ENCODE assay signal across 10 cellular contexts in genomic region chr19:17654993-17655392, GRCh38. TPM values are rescaled to one million over a fixed set of nuclear protein-coding genes. Genes with fewer than 3 reads are reported as not detected.
DNase-seq lines count a peak whose midpoint lies in the region; ATAC-seq and TF ChIP-seq lines count a peak whose summit lies in the region.
"Had no signal": no experiment of that assay in that cellular context is flagged by ENCODE, and none has a peak within 500 bp of the region (broad histone marks: within the 10 kb centered on the region; RNA-seq: fewer than 3 reads in every experiment).

No MANE protein-coding gene starts in this region.

- TF ChIP-seq CTCF in colonic mucosa (IDR thresholded peaks at IDR 0.05) = no peak

- peaks cover 17% of the 10 kb centered on the region for H3K27me3 Mint-ChIP-seq in stimulated activated naive CD8-positive, alpha-beta T cell treated with anti-CD3 and anti-CD28 coated beads, Interleukin-15, amount 100 ng/mL, for 72 hours
- no peaks in the 10 kb centered on the region for H3K27me3 Mint-ChIP-seq in activated T-helper 1 cell treated with anti-CD3 and anti-CD28 coated beads, Interleukin-12 subunit alpha, Interleukin-12 subunit beta, Interleukin-2, Interleukin-4 antibody, amounts not matched to agents 30 ng/mL and 10 ng/mL and 1 ng/mL, durations not matched to agents 14 hours and 24 hours and 36 hours (ENCODE audit: insufficient read depth)

- DNase-seq in stimulated activated naive CD8-positive, alpha-beta T cell treated with anti-CD3 and anti-CD28 coated beads, Interleukin-15, Interleukin-2, amounts not matched to agents 100 U/mL and 50 U/mL, for 24 hours = peak; percentile 27
- no peak for DNase-seq in stimulated activated naive CD8-positive, alpha-beta T cell treated with anti-CD3 and anti-CD28 coated beads, Interleukin-15, amount 100 ng/mL, for 72 hours
- DNase-seq in LoVo (ENCODE audit: low spot score) (peak; percentile 66), colonic mucosa (peak; percentile 67), midbrain (lab: John Stamatoyannopoulos, UW) (no peak), DMS 273 (lab: John Stamatoyannopoulos, UW; ENCODE audit: unreplicated experiment) (no peak)
- DNase-seq in activated T-helper 1 cell treated with anti-CD3 and anti-CD28 coated beads, Interleukin-12 subunit alpha, Interleukin-12 subunit beta, Interleukin-2, Interleukin-4 antibody, amounts not matched to agents 30 ng/mL and 10 ng/mL and 1 ng/mL, durations not matched to agents 14 hours and 24 hours and 36 hours (ENCODE audit: low spot score) = no peak
- DNase-seq: CD8-positive, alpha-beta memory T cell; NCI-H2171 had no signal

- H3K9me3 ChIP-seq in colonic mucosa = no peaks in the 10 kb centered on the region
- H3K9me3 ChIP-seq: HAP-1 had no signal

- no peak overlapping the region for H3K27ac ChIP-seq in colonic mucosa

- no peaks in the 10 kb centered on the region for H3K4me1 Mint-ChIP-seq in stimulated activated naive CD8-positive, alpha-beta T cell treated with anti-CD3 and anti-CD28 coated beads, Interleukin-15, amount 100 ng/mL, for 72 hours
- no peaks in the 10 kb centered on the region for H3K4me1 Mint-ChIP-seq in activated T-helper 1 cell treated with anti-CD3 and anti-CD28 coated beads, Interleukin-12 subunit alpha, Interleukin-12 subunit beta, Interleukin-2, Interleukin-4 antibody, amounts not matched to agents 30 ng/mL and 10 ng/mL and 1 ng/mL, durations not matched to agents 14 hours and 24 hours and 36 hours (ENCODE audit: low read depth)
- H3K4me1 Mint-ChIP-seq: CD8-positive, alpha-beta memory T cell had no signal

- H3K36me3 ChIP-seq in colonic mucosa = no peaks in the 10 kb centered on the region
- H3K36me3 ChIP-seq: HAP-1 had no signal

- no peaks in the 10 kb centered on the region for H3K27me3 ChIP-seq in colonic mucosa

- no peaks in the 10 kb centered on the region for H3K9me3 Mint-ChIP-seq in stimulated activated naive CD8-positive, alpha-beta T cell treated with anti-CD3 and anti-CD28 coated beads, Interleukin-15, amount 100 ng/mL, for 72 hours
- H3K9me3 Mint-ChIP-seq in activated T-helper 1 cell treated with anti-CD3 and anti-CD28 coated beads, Interleukin-12 subunit alpha, Interleukin-12 subunit beta, Interleukin-2, Interleukin-4 antibody, amounts not matched to agents 30 ng/mL and 10 ng/mL and 1 ng/mL, durations not matched to agents 14 hours and 24 hours and 36 hours = no peaks in the 10 kb centered on the region
- H3K9me3 Mint-ChIP-seq: CD8-positive, alpha-beta memory T cell had no signal

- intact Hi-C loops in colonic mucosa (cut with DNase I) = no loop called here
- intact Hi-C loops in activated T-helper 1 cell treated with anti-CD3 and anti-CD28 coated beads, Interleukin-12 subunit alpha, Interleukin-12 subunit beta, Interleukin-2, Interleukin-4 antibody, amounts not matched to agents 30 ng/mL and 10 ng/mL and 1 ng/mL, durations not matched to agents 14 hours and 24 hours and 36 hours (cut with micrococcal nuclease) = no loop called here

- ATAC-seq in stimulated activated naive CD8-positive, alpha-beta T cell treated with anti-CD3 and anti-CD28 coated beads, Interleukin-15, Interleukin-2, amounts not matched to agents 100 U/mL and 50 U/mL, for 24 hours = no peak
- ATAC-seq in stimulated activated naive CD8-positive, alpha-beta T cell treated with anti-CD3 and anti-CD28 coated beads, Interleukin-15, amount 100 ng/mL, for 72 hours = no peak

- H3K9ac ChIP-seq in colonic mucosa (ENCODE audit: low read depth in 2 of 2, low read length in 2 of 2) = no peak overlapping the region

- H3K36me3 Mint-ChIP-seq in activated T-helper 1 cell treated with anti-CD3 and anti-CD28 coated beads, Interleukin-12 subunit alpha, Interleukin-12 subunit beta, Interleukin-2, Interleukin-4 antibody, amounts not matched to agents 30 ng/mL and 10 ng/mL and 1 ng/mL, durations not matched to agents 14 hours and 24 hours and 36 hours (ENCODE audit: low read depth) = no peaks in the 10 kb centered on the region
- H3K36me3 Mint-ChIP-seq: CD8-positive, alpha-beta memory T cell had no signal

- H3K4me3 Mint-ChIP-seq in stimulated activated naive CD8-positive, alpha-beta T cell treated with anti-CD3 and anti-CD28 coated beads, Interleukin-15, amount 100 ng/mL, for 72 hours = no peak overlapping the region
- H3K4me3 Mint-ChIP-seq in activated T-helper 1 cell treated with anti-CD3 and anti-CD28 coated beads, Interleukin-12 subunit alpha, Interleukin-12 subunit beta, Interleukin-2, Interleukin-4 antibody, amounts not matched to agents 30 ng/mL and 10 ng/mL and 1 ng/mL, durations not matched to agents 14 hours and 24 hours and 36 hours = no peak overlapping the region
- H3K4me3 Mint-ChIP-seq: CD8-positive, alpha-beta memory T cell had no signal

- no peak overlapping the region for H3K27ac Mint-ChIP-seq in stimulated activated naive CD8-positive, alpha-beta T cell treated with anti-CD3 and anti-CD28 coated beads, Interleukin-15, amount 100 ng/mL, for 72 hours
- H3K27ac Mint-ChIP-seq in activated T-helper 1 cell treated with anti-CD3 and anti-CD28 coated beads, Interleukin-12 subunit alpha, Interleukin-12 subunit beta, Interleukin-2, Interleukin-4 antibody, amounts not matched to agents 30 ng/mL and 10 ng/mL and 1 ng/mL, durations not matched to agents 14 hours and 24 hours and 36 hours = no peak overlapping the region

- H3K4me3 ChIP-seq in colonic mucosa = no peak overlapping the region
- H3K4me3 ChIP-seq: HAP-1 had no signal

- H3K4me1 ChIP-seq in colonic mucosa = no peaks in the 10 kb centered on the region
- H3K4me1 ChIP-seq: HAP-1 had no signal

RNA-seq across cellular contexts. Expression of gene UNC13A, which starts 33.2 kb away (rescaled TPM):
- under 1 TPM; 0.29 to 0.62 TPM for total RNA-seq in colonic mucosa
- 0.02 TPM in 1 of 2 replicates, not detected in the other for total RNA-seq in activated T-helper 1 cell treated with anti-CD3 and anti-CD28 coated beads, Interleukin-12 subunit alpha, Interleukin-12 subunit beta, Interleukin-2, Interleukin-4 antibody, amounts not matched to agents 30 ng/mL and 10 ng/mL and 1 ng/mL, durations not matched to agents 14 hours and 24 hours and 36 hours
- total RNA-seq: CD8-positive, alpha-beta memory T cell had no signal

Comparison
In these comparisons a context has a peak if more than half of its experiments do, and no peak if none do; other contexts are left out.
1. DNase-seq: peak in stimulated activated naive CD8-positive, alpha-beta T cell treated with anti-CD3 and anti-CD28 coated beads, Interleukin-15, Interleukin-2, amounts not matched to agents 100 U/mL and 50 U/mL, for 24 hours (single experiment), LoVo (single experiment) and colonic mucosa (single experiment); none in stimulated activated naive CD8-positive, alpha-beta T cell treated with anti-CD3 and anti-CD28 coated beads, Interleukin-15, amount 100 ng/mL, for 72 hours (0 of 2), midbrain (single experiment), activated T-helper 1 cell treated with anti-CD3 and anti-CD28 coated beads, Interleukin-12 subunit alpha, Interleukin-12 subunit beta, Interleukin-2, Interleukin-4 antibody, amounts not matched to agents 30 ng/mL and 10 ng/mL and 1 ng/mL, durations not matched to agents 14 hours and 24 hours and 36 hours (single experiment) and DMS 273 (single experiment).